12 cellular contexts compared by ENCODE assay signal in the genomic region with DNA sequence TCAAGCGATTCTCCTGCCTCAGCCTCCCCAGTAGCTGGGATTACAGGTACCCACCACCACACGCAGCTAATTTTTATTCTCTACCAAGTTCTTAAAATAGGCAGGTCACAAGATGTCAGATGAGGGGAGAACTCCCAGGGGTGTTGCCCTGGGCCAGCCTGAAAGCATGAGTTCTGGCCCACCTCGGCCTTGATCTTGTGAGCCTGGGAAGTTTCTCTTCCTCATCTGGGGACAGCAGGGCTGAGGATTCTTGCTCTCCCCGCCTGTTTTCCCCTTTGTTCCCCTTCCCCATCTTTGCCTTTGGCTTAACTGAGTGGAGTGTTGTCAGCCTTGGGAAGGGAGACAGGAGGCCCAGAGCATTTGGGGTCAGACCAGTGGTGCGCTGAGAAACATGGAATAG. TPM values are rescaled to one million over a fixed set of nuclear protein-coding genes. Genes with fewer than 3 reads are reported as not detected.
A peak's percentile ranks its signal among the peaks of the same experiment; 100 is the strongest.
DNase-seq lines count a peak whose midpoint lies in the region; ATAC-seq and TF ChIP-seq lines count a peak whose summit lies in the region.
"Had no signal": no experiment of that assay in that cellular context is flagged by ENCODE, and none has a peak within 500 bp of the region (broad histone marks: within the 10 kb centered on the region; RNA-seq: fewer than 3 reads in every experiment).

No MANE protein-coding gene starts in this region.

- H3K36me3 ChIP-seq in mucosa of rectum (ENCODE audit: control insufficient read depth in 2 of 2, insufficient read depth in 2 of 2, low read length in 2 of 2) (peaks cover 13 to 23% of the 10 kb centered on the region in 2 donors), thoracic aorta (no peaks in the 10 kb centered on the region), lower lobe of right lung (peaks cover 14% of the 10 kb centered on the region)

- intact Hi-C loops in activated CD8-positive, alpha-beta T cell treated with anti-CD3 and anti-CD28 coated beads for 36 hours (cut with micrococcal nuclease), result no loop called here
- intact Hi-C loops in lower lobe of right lung (cut with DNase I), result no loop called here

- H3K27me3 ChIP-seq in mucosa of rectum (ENCODE audit: control insufficient read depth in 2 of 2, insufficient read depth in 2 of 2, low read length in 2 of 2) (no peaks in the 10 kb centered on the region), thoracic aorta (replicated peaks; ENCODE audit: insufficient read depth) (no peaks in the 10 kb centered on the region), lower lobe of right lung (ENCODE audit: low read depth) (no peaks in the 10 kb centered on the region)
- H3K27me3 ChIP-seq: SJSA1 had no signal

- POLR2A ChIA-PET in activated CD8-positive, alpha-beta T cell treated with anti-CD3 and anti-CD28 coated beads, Interleukin-2, amount 10 ng/mL, durations not matched to agents 7 days and 5 days (lab: Charles Lee), result interaction anchor here (0.5 to 4.1 kb wide), 5 partner anchors 10 to 120 kb away, joined by 3 to 33 read pairs (median 7); a partner anchor contains a TSS
- POLR2A ChIA-PET in activated CD8-positive, alpha-beta T cell treated with anti-CD3 and anti-CD28 coated beads for 36 hours (lab: Charles Lee), result interaction anchor here (1.0 to 2.5 kb wide), 6 partner anchors 9 to 28 kb away, joined by 3 to 12 read pairs (median 5); no protein-coding TSS in a partner anchor
- POLR2A ChIA-PET in RWPE1 (lab: Yijun Ruan, JAX; ENCODE audit: low non-redundant PET), result interaction anchor here (0.7 kb wide), 1 partner anchor 14 kb away, joined by 3 read pairs; a partner anchor contains a TSS

- CTCF ChIA-PET in activated CD8-positive, alpha-beta T cell treated with anti-CD3 and anti-CD28 coated beads, Interleukin-2, amount 10 ng/mL, durations not matched to agents 7 days and 5 days (lab: Charles Lee), result interaction anchor here (1.0 to 9.5 kb wide), 7 partner anchors 15 to 201 kb away, joined by 3 to 241 read pairs (median 4); a partner anchor contains a TSS
- CTCF ChIA-PET in activated CD8-positive, alpha-beta T cell treated with anti-CD3 and anti-CD28 coated beads for 36 hours (lab: Charles Lee), result interaction anchor here (0.9 to 68.1 kb wide), 8 partner anchors 9 to 272 kb away, joined by 3 to 1770 read pairs (median 10); a partner anchor contains a TSS
- CTCF ChIA-PET in RWPE1 (lab: Yijun Ruan, JAX), result no interaction called here

- H3K4me3 ChIP-seq in mucosa of rectum (ENCODE audit: low read length in 2 of 2), result no peak overlapping the region
- H3K4me3 ChIP-seq in thoracic aorta, result no peak overlapping the region
- no peak overlapping the region for H3K4me3 ChIP-seq in lower lobe of right lung
- H3K4me3 ChIP-seq: lung, SJSA1 had no signal

- TF ChIP-seq CTCF in activated CD8-positive, alpha-beta T cell treated with anti-CD3 and anti-CD28 coated beads for 36 hours (IDR thresholded peaks at IDR 0.05), result no peak
- no peak for TF ChIP-seq CTCF in RWPE1 (conservative IDR thresholded peaks at IDR 0.05; ENCODE audit: low read depth)
- no peak for TF ChIP-seq CTCF in thoracic aorta (IDR thresholded peaks at IDR 0.05)
- TF ChIP-seq CTCF in lower lobe of right lung (IDR thresholded peaks at IDR 0.05), result no peak

- H3K27ac Mint-ChIP-seq in activated CD8-positive, alpha-beta T cell treated with anti-CD3 and anti-CD28 coated beads, Interleukin-2, amount 10 ng/mL, durations not matched to agents 7 days and 5 days, result peak overlapping the region; percentile 18
- no peak overlapping the region for H3K27ac Mint-ChIP-seq in activated CD8-positive, alpha-beta T cell treated with anti-CD3 and anti-CD28 coated beads for 36 hours

- H3K27ac ChIP-seq in RWPE1 (peak overlapping the region; percentile 80), mucosa of rectum (ENCODE audit: low read depth in 2 of 2, low read length in 2 of 2) (peak overlapping the region; percentile 4 to 16), thoracic aorta (peak overlapping the region; percentile 37 to 67), lower lobe of right lung (no peak overlapping the region)

- H3K4me1 ChIP-seq in mucosa of rectum (ENCODE audit: control insufficient read depth in 2 of 2, insufficient read depth in 2 of 2, low read length in 2 of 2), result peaks cover 39 to 49% of the 10 kb centered on the region in 2 donors
- peaks cover 11 to 39% of the 10 kb centered on the region in 2 donors for H3K4me1 ChIP-seq in thoracic aorta (ENCODE audit: control insufficient read depth in 1 of 2, low read depth in 2 of 2)
- peaks cover 39% of the 10 kb centered on the region for H3K4me1 ChIP-seq in lower lobe of right lung

- H3K4me1 Mint-ChIP-seq in activated CD8-positive, alpha-beta T cell treated with anti-CD3 and anti-CD28 coated beads, Interleukin-2, amount 10 ng/mL, durations not matched to agents 7 days and 5 days (ENCODE audit: low read depth), result peaks cover 43% of the 10 kb centered on the region
- peaks cover 39% of the 10 kb centered on the region for H3K4me1 Mint-ChIP-seq in activated CD8-positive, alpha-beta T cell treated with anti-CD3 and anti-CD28 coated beads for 36 hours (ENCODE audit: low read depth)

- H3K4me3 Mint-ChIP-seq in activated CD8-positive, alpha-beta T cell treated with anti-CD3 and anti-CD28 coated beads, Interleukin-2, amount 10 ng/mL, durations not matched to agents 7 days and 5 days, result no peak overlapping the region
- no peak overlapping the region for H3K4me3 Mint-ChIP-seq in activated CD8-positive, alpha-beta T cell treated with anti-CD3 and anti-CD28 coated beads for 36 hours

- DNase-seq in activated CD8-positive, alpha-beta T cell treated with anti-CD3 and anti-CD28 coated beads, Interleukin-2, amount 10 ng/mL, durations not matched to agents 7 days and 5 days, result no peak
- no peak for DNase-seq in activated CD8-positive, alpha-beta T cell treated with anti-CD3 and anti-CD28 coated beads for 36 hours
- DNase-seq in RWPE1 (ENCODE audit: low spot score) (no peak), thoracic aorta (ENCODE audit: low spot score) (no peak), DMS153 (lab: John Stamatoyannopoulos, UW) (no peak), lower lobe of right lung (no peak)
- DNase-seq: activated CD4-positive, alpha-beta T cell treated with anti-CD3 and anti-CD28 coated beads, Interleukin-2, amount 50 U/mL, for 1 hour; effector CD4-positive, alpha-beta T cell had no signal

- H3K9me3 ChIP-seq in mucosa of rectum (ENCODE audit: control insufficient read depth in 2 of 2, low read length in 2 of 2), result no peaks in the 10 kb centered on the region
- no peaks in the 10 kb centered on the region for H3K9me3 ChIP-seq in thoracic aorta
- no peaks in the 10 kb centered on the region for H3K9me3 ChIP-seq in lower lobe of right lung
- H3K9me3 ChIP-seq: SJSA1 had no signal

- H3K27me3 Mint-ChIP-seq in activated CD8-positive, alpha-beta T cell treated with anti-CD3 and anti-CD28 coated beads, Interleukin-2, amount 10 ng/mL, durations not matched to agents 7 days and 5 days (ENCODE audit: low read depth), result no peaks in the 10 kb centered on the region
- no peaks in the 10 kb centered on the region for H3K27me3 Mint-ChIP-seq in activated CD8-positive, alpha-beta T cell treated with anti-CD3 and anti-CD28 coated beads for 36 hours

- no peak for ATAC-seq in activated CD8-positive, alpha-beta T cell treated with anti-CD3 and anti-CD28 coated beads, Interleukin-2, amount 10 ng/mL, durations not matched to agents 7 days and 5 days
- ATAC-seq in activated CD8-positive, alpha-beta T cell treated with anti-CD3 and anti-CD28 coated beads for 36 hours, result no peak
- ATAC-seq in thoracic aorta (ENCODE audit: insufficient number of reproducible peaks, low FRiP score, low read depth) (no peak), HG03025 (IDR thresholded peaks at IDR 0.05; ENCODE audit: low FRiP score, unreplicated experiment) (no peak), lower lobe of right lung (no peak)

- H3K9ac ChIP-seq in mucosa of rectum (ENCODE audit: low read depth in 1 of 2, low read length in 2 of 2), result no peak overlapping the region

- H3K9me3 Mint-ChIP-seq in activated CD8-positive, alpha-beta T cell treated with anti-CD3 and anti-CD28 coated beads, Interleukin-2, amount 10 ng/mL, durations not matched to agents 7 days and 5 days (ENCODE audit: insufficient read depth), result no peaks in the 10 kb centered on the region
- no peaks in the 10 kb centered on the region for H3K9me3 Mint-ChIP-seq in activated CD8-positive, alpha-beta T cell treated with anti-CD3 and anti-CD28 coated beads for 36 hours

- peaks cover 29% of the 10 kb centered on the region for H3K36me3 Mint-ChIP-seq in activated CD8-positive, alpha-beta T cell treated with anti-CD3 and anti-CD28 coated beads, Interleukin-2, amount 10 ng/mL, durations not matched to agents 7 days and 5 days (ENCODE audit: low read depth)
- H3K36me3 Mint-ChIP-seq in activated CD8-positive, alpha-beta T cell treated with anti-CD3 and anti-CD28 coated beads for 36 hours (ENCODE audit: low read depth), result peaks cover 28% of the 10 kb centered on the region

RNA-seq across cellular contexts. Expression of a gene that starts 3.5 kb away (rescaled TPM):
- 10 to 100 TPM; 31.5 to 33.5 TPM for total RNA-seq in activated CD8-positive, alpha-beta T cell treated with anti-CD3 and anti-CD28 coated beads, Interleukin-2, amount 10 ng/mL, durations not matched to agents 7 days and 5 days
- total RNA-seq in activated CD8-positive, alpha-beta T cell treated with anti-CD3 and anti-CD28 coated beads for 36 hours, result 10 to 100 TPM; 51.3 to 51.5 TPM
- total RNA-seq in thoracic aorta (10 to 100 TPM in 1 of 2 donors, 1 to 10 TPM in 1; 6.3 to 13.8 TPM), lower lobe of right lung (3.9 TPM)

RNA-seq across cellular contexts. Expression of a gene that starts 13.4 kb away (rescaled TPM):
- total RNA-seq in activated CD8-positive, alpha-beta T cell treated with anti-CD3 and anti-CD28 coated beads, Interleukin-2, amount 10 ng/mL, durations not matched to agents 7 days and 5 days, result 1,000 to 10,000 TPM; 1,444 to 1,502 TPM
- 100 to 1,000 TPM; 247 to 261 TPM for total RNA-seq in activated CD8-positive, alpha-beta T cell treated with anti-CD3 and anti-CD28 coated beads for 36 hours
- 1,000 to 10,000 TPM; 1,470 to 1,957 TPM for total RNA-seq in thoracic aorta
- 425 TPM for total RNA-seq in lower lobe of right lung

RNA-seq across cellular contexts. Expression of a gene that starts 22.6 kb away (rescaled TPM):
- total RNA-seq in activated CD8-positive, alpha-beta T cell treated with anti-CD3 and anti-CD28 coated beads, Interleukin-2, amount 10 ng/mL, durations not matched to agents 7 days and 5 days, result 100 to 1,000 TPM; 216 to 218 TPM
- 100 to 1,000 TPM; 122 to 128 TPM for total RNA-seq in activated CD8-positive, alpha-beta T cell treated with anti-CD3 and anti-CD28 coated beads for 36 hours
- total RNA-seq in thoracic aorta (10 to 100 TPM in 1 of 2 donors, 1 to 10 TPM in 1; 5.6 to 14.2 TPM), lower lobe of right lung (34.8 TPM)

RNA-seq across cellular contexts. Expression of a gene that starts 24.1 kb away (rescaled TPM):
- 10 to 100 TPM; 42.6 to 45.3 TPM for total RNA-seq in activated CD8-positive, alpha-beta T cell treated with anti-CD3 and anti-CD28 coated beads, Interleukin-2, amount 10 ng/mL, durations not matched to agents 7 days and 5 days
- total RNA-seq in activated CD8-positive, alpha-beta T cell treated with anti-CD3 and anti-CD28 coated beads for 36 hours, result 10 to 100 TPM; 36.8 to 38.8 TPM
- total RNA-seq in thoracic aorta (10 to 100 TPM; 11.1 to 58.9 TPM), lower lobe of right lung (23.0 TPM)

RNA-seq across cellular contexts. Expression of a gene that starts 34.8 kb away (rescaled TPM):
- 10 to 100 TPM; 45.2 to 45.8 TPM for total RNA-seq in activated CD8-positive, alpha-beta T cell treated with anti-CD3 and anti-CD28 coated beads, Interleukin-2, amount 10 ng/mL, durations not matched to agents 7 days and 5 days
- 10 to 100 TPM; 17.8 to 20.7 TPM for total RNA-seq in activated CD8-positive, alpha-beta T cell treated with anti-CD3 and anti-CD28 coated beads for 36 hours
- total RNA-seq in thoracic aorta (100 to 1,000 TPM; 126 to 146 TPM), lower lobe of right lung (78.8 TPM)
